15 cellular contexts compared by ENCODE assay signal in the genomic region with DNA sequence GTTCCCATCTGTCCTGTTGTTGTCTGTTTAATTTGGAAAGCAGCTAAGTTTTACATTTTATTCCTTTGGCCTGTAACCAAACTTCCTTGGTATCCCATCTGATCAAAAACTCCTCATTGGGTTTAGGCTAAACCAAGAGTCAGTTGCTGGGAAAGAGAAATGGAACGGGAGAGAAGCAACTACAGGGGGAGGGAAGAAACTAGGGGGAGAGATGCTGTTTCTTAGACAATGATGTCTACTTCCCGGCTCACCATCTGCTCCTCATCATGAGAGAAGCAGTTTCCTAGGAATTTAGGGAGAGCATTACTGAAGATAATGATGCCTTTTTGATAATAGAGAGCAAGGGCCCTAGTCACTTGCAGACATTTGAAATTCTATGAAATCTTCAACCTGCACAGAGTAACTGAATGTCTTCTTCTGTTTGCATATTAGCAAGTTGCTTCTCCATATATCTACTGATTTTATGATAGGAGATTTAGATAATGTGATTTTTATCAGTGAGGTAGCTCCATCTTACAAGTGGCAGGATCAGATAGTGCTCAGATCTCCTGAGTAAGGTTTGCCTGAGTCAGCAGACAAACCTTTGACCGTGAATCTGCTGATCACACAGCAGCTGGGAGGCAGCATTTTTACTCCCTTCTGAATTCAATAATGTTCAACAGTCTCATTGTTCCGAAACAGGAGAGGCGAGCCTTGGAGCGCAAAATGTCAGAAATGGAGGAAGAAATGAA.
DNase-seq lines count a peak whose midpoint lies in the region; ATAC-seq and TF ChIP-seq lines count a peak whose summit lies in the region.
"Had no signal": no experiment of that assay in that cellular context is flagged by ENCODE, and none has a peak within 500 bp of the region (broad histone marks: within the 10 kb centered on the region; RNA-seq: fewer than 3 reads in every experiment).

No MANE protein-coding gene starts in this region.

- H3K9me3 Mint-ChIP-seq in chondrocyte (ENCODE audit: low read depth): no peaks in the 10 kb centered on the region
- H3K9me3 Mint-ChIP-seq: activated CD4-positive, alpha-beta memory T cell treated with anti-CD3 and anti-CD28 coated beads, Interleukin-2, amount 10 ng/mL, durations not matched to agents 7 days and 5 days; dendritic cell treated with granulocyte-macrophage colony-stimulating factor and Interleukin-4, amounts not matched to agents 40 ng/mL and 50 ng/mL, for 4 days had no signal

- H4K8ac ChIP-seq in neuronal stem cell (ENCODE audit: low read depth, low read length): no peak overlapping the region

- no peak overlapping the region for H3K4ac ChIP-seq in neuronal stem cell (ENCODE audit: low read length)

- H3K4me3 Mint-ChIP-seq in chondrocyte (ENCODE audit: unreplicated experiment): no peak overlapping the region
- H3K4me3 Mint-ChIP-seq: activated CD4-positive, alpha-beta memory T cell treated with anti-CD3 and anti-CD28 coated beads, Interleukin-2, amount 10 ng/mL, durations not matched to agents 7 days and 5 days; CD14-positive monocyte; dendritic cell treated with granulocyte-macrophage colony-stimulating factor and Interleukin-4, amounts not matched to agents 40 ng/mL and 50 ng/mL, for 4 days had no signal

- 85% methylated on average over 6 of the region's 6 CpGs for WGBS in HUES64
- WGBS in neuronal stem cell (ENCODE audit: extremely low coverage in 2 of 2, insufficient read length in 2 of 2, insufficient replicate concordance in 1 of 2), 2 donors: no CpG with 5 or more reads among the region's 6 CpGs

- H3K27ac ChIP-seq in HUES64 (ENCODE audit: low read depth, low read length) (peak overlapping the region; percentile 83), lower lobe of right lung (peak overlapping the region; percentile 25), subcutaneous abdominal adipose tissue (ENCODE audit: low read depth, low read length) (peak overlapping the region; percentile 74), neuronal stem cell (replicated peaks; ENCODE audit: low read length) (no peak overlapping the region)

- H3K27me3 ChIP-seq in HUES64 (ENCODE audit: insufficient read depth, low read length): no peaks in the 10 kb centered on the region
- no peaks in the 10 kb centered on the region for H3K27me3 ChIP-seq in lower lobe of right lung (ENCODE audit: low read depth)
- H3K27me3 ChIP-seq in subcutaneous abdominal adipose tissue (ENCODE audit: control insufficient read depth in 5 of 5, insufficient read depth in 4 of 5, low read length in 5 of 5): no peaks in the 10 kb centered on the region
- H3K27me3 ChIP-seq in neuronal stem cell (ENCODE audit: control insufficient read depth in 3 of 3, insufficient read depth in 3 of 3, low read depth in 1 of 3, low read length in 3 of 3): no peaks in the 10 kb centered on the region

- H3K4me3 ChIP-seq in HUES64 (ENCODE audit: low read length): no peak overlapping the region
- no peak overlapping the region for H3K4me3 ChIP-seq in lower lobe of right lung
- H3K4me3 ChIP-seq in subcutaneous abdominal adipose tissue (ENCODE audit: low read depth in 1 of 5, low read length in 5 of 5): no peak overlapping the region
- no peak overlapping the region for H3K4me3 ChIP-seq in neuronal stem cell (ENCODE audit: low read length in 2 of 2)

- H3K4me1 Mint-ChIP-seq in chondrocyte (ENCODE audit: low read depth): peaks cover 52% of the 10 kb centered on the region
- H3K4me1 Mint-ChIP-seq: CD14-positive monocyte had no signal

- peak overlapping the region; percentile 12; the same call in 1 of the 2 replicates for H3K9ac ChIP-seq in HUES64 (ENCODE audit: low read depth, low read length)
- H3K9ac ChIP-seq in subcutaneous abdominal adipose tissue (ENCODE audit: low read length in 5 of 5): no peak overlapping the region
- no peak overlapping the region for H3K9ac ChIP-seq in neuronal stem cell (ENCODE audit: low read depth, low read length, poor library complexity)

- no peak overlapping the region for H2BK12ac ChIP-seq in neuronal stem cell (ENCODE audit: low read length)

- no peak overlapping the region for H3K23ac ChIP-seq in neuronal stem cell (ENCODE audit: low read depth, low read length, poor library complexity)

- H3K9me3 ChIP-seq in HUES64 (ENCODE audit: insufficient read depth, low read depth, low read length) (no peaks in the 10 kb centered on the region), lower lobe of right lung (no peaks in the 10 kb centered on the region), subcutaneous abdominal adipose tissue (ENCODE audit: control insufficient read depth in 5 of 5, low read length in 5 of 5) (no peaks in the 10 kb centered on the region), neuronal stem cell (replicated peaks in 1 of 2; ENCODE audit: control insufficient read depth in 2 of 2, insufficient read depth in 1 of 2, low read depth in 1 of 2, low read length in 2 of 2) (no peaks in the 10 kb centered on the region)

- no peak overlapping the region for H2AK5ac ChIP-seq in neuronal stem cell (ENCODE audit: low read depth, low read length)

- peaks cover 17% of the 10 kb centered on the region for H3K36me3 Mint-ChIP-seq in chondrocyte (ENCODE audit: low read depth)

- intact Hi-C loops in lower lobe of right lung (cut with DNase I): no loop called here

- no peak overlapping the region for H3K14ac ChIP-seq in neuronal stem cell (ENCODE audit: low read length)

- no peaks in the 10 kb centered on the region for H3K79me1 ChIP-seq in neuronal stem cell (ENCODE audit: low read depth, low read length)

- no peak overlapping the region for H3K4me2 ChIP-seq in neuronal stem cell (ENCODE audit: insufficient read depth, low read length, poor library complexity, severe bottlenecking)

- no peak for DNase-seq in chondrocyte (ENCODE audit: low spot score)
- no peak for DNase-seq in lower lobe of right lung
- DNase-seq in neuronal stem cell (ENCODE audit: low spot score): no peak
- no peak for DNase-seq in HT-29 (ENCODE audit: low spot score)
- no peak for DNase-seq in 8988T
- DNase-seq: activated CD4-positive, alpha-beta memory T cell treated with anti-CD3 and anti-CD28 coated beads, Interleukin-2, amount 10 ng/mL, durations not matched to agents 7 days and 5 days; activated naive CD4-positive, alpha-beta T cell; GF-D8; NCI-H146; small intestine had no signal

- H2BK15ac ChIP-seq in neuronal stem cell (ENCODE audit: low read length): no peak overlapping the region

- no peak overlapping the region for H2AFZ ChIP-seq in neuronal stem cell (ENCODE audit: low read length)

- H3K4me1 ChIP-seq in HUES64 (ENCODE audit: insufficient read depth, low read length) (peaks cover 41% of the 10 kb centered on the region), lower lobe of right lung (peaks cover 21% of the 10 kb centered on the region), subcutaneous abdominal adipose tissue (ENCODE audit: control insufficient read depth in 5 of 5, insufficient read depth in 5 of 5, low read length in 5 of 5) (peaks cover 0 to 50% (median 41%) of the 10 kb centered on the region in 5 donors), neuronal stem cell (ENCODE audit: control insufficient read depth in 2 of 2, insufficient read depth in 1 of 2, low read depth in 1 of 2, low read length in 2 of 2) (peaks cover 1 to 16% of the 10 kb centered on the region in 2 donors)

- H3K36me3 ChIP-seq in HUES64 (ENCODE audit: insufficient read depth, low read length) (no peaks in the 10 kb centered on the region), lower lobe of right lung (peaks cover 34% of the 10 kb centered on the region), subcutaneous abdominal adipose tissue (ENCODE audit: control insufficient read depth in 5 of 5, insufficient read depth in 5 of 5, low read length in 5 of 5) (peaks cover 9 to 42% (median 21%) of the 10 kb centered on the region in 5 donors), neuronal stem cell (replicated peaks in 1 of 2; ENCODE audit: control insufficient read depth in 2 of 2, insufficient read depth in 2 of 2, low read length in 2 of 2) (no peaks in the 10 kb centered on the region)

- no peak for TF ChIP-seq CTCF in chondrocyte (IDR thresholded peaks at IDR 0.05)
- TF ChIP-seq CTCF in lower lobe of right lung (IDR thresholded peaks at IDR 0.05): no peak

- H3K27me3 Mint-ChIP-seq in chondrocyte (ENCODE audit: low read depth): no peaks in the 10 kb centered on the region
- H3K27me3 Mint-ChIP-seq: activated CD4-positive, alpha-beta memory T cell treated with anti-CD3 and anti-CD28 coated beads, Interleukin-2, amount 10 ng/mL, durations not matched to agents 7 days and 5 days had no signal

- no peak overlapping the region for H2BK120ac ChIP-seq in neuronal stem cell (ENCODE audit: low read depth, low read length)

- H3K18ac ChIP-seq in neuronal stem cell (ENCODE audit: low read length): no peak overlapping the region

- ATAC-seq in lower lobe of right lung (no peak), GM21447 (IDR thresholded peaks at IDR 0.05; ENCODE audit: unreplicated experiment) (no peak)

- H4K91ac ChIP-seq in neuronal stem cell (ENCODE audit: low read depth, low read length, poor library complexity): no peak overlapping the region

- no peak overlapping the region for H2BK5ac ChIP-seq in neuronal stem cell (ENCODE audit: low read length)

- H3K27ac Mint-ChIP-seq in chondrocyte (ENCODE audit: unreplicated experiment): peak overlapping the region; percentile 82
- H3K27ac Mint-ChIP-seq: activated CD4-positive, alpha-beta memory T cell treated with anti-CD3 and anti-CD28 coated beads, Interleukin-2, amount 10 ng/mL, durations not matched to agents 7 days and 5 days; CD14-positive monocyte; dendritic cell treated with granulocyte-macrophage colony-stimulating factor and Interleukin-4, amounts not matched to agents 40 ng/mL and 50 ng/mL, for 4 days had no signal
